In genomic region chr10:62017141-62017870, GRCh38 we compare ENCODE assay signal across 9 cellular contexts.
A peak's percentile ranks its signal among the peaks of the same experiment; 100 is the strongest.
DNase-seq lines count a peak whose midpoint lies in the region; ATAC-seq and TF ChIP-seq lines count a peak whose summit lies in the region.
"Had no signal": no experiment of that assay in that cellular context is flagged by ENCODE, and none has a peak within 500 bp of the region (broad histone marks: within the 10 kb centered on the region; RNA-seq: fewer than 3 reads in every experiment).

No MANE protein-coding gene starts in this region.

- no peak for TF ChIP-seq CTCF in 22Rv1 (IDR thresholded peaks at IDR 0.05)

- DNase-seq in fibroblast of peridontal ligament (ENCODE audit: extremely low read depth) (peak; percentile 44), middle frontal gyrus (ENCODE audit: extremely low spot score, low spot score) (no peak), COR-L47 (lab: John Stamatoyannopoulos, UW) (no peak), posterior cingulate gyrus (no peak), Right ventricle myocardium superior (no peak)
- DNase-seq: pancreas had no signal

- ATAC-seq in GM19035 (IDR thresholded peaks at IDR 0.05; ENCODE audit: unreplicated experiment) (peak; percentile 15), HG03342 (IDR thresholded peaks at IDR 0.05; ENCODE audit: unreplicated experiment) (peak; percentile 26), Right ventricle myocardium superior (ENCODE audit: poor library complexity) (no peak)

- intact Hi-C loops in posterior cingulate gyrus (cut with DNase I) (no loop called here), Right ventricle myocardium superior (cut with DNase I) (no loop called here)

- H3K27ac ChIP-seq in 22Rv1: peak overlapping the region; percentile 89
